In genomic region chr7:11083214-11083568, GRCh38 we compare ENCODE assay signal across 2 cellular contexts.
TF ChIP-seq lines count a peak whose summit lies in the region.

No MANE protein-coding gene starts in this region.

TF ChIP-seq in A549, 52 proteins besides CTCF, POLR2A, EP300 and RAD21:
- no peak for TF ChIP-seq HOXA7 (CRISPR knock-in tag; IDR thresholded peaks at IDR 0.05)

TF ChIP-seq in GM23338, 12 proteins besides CTCF, POLR2A, EP300 and RAD21:
- TF ChIP-seq ZNF331 (CRISPR knock-in tag; IDR thresholded peaks at IDR 0.05; ENCODE audit: low read depth) (no peak), JUNB (IDR thresholded peaks at IDR 0.05; ENCODE audit: unreplicated experiment) (no peak), NANOG (IDR thresholded peaks at IDR 0.05; ENCODE audit: borderline replicate concordance) (no peak), ETS1 (IDR thresholded peaks at IDR 0.05) (no peak), POLR2AphosphoS5 (IDR thresholded peaks at IDR 0.05; ENCODE audit: low read depth) (no peak), REST (IDR thresholded peaks at IDR 0.05; ENCODE audit: unreplicated experiment) (no peak), EZH2 (IDR thresholded peaks at IDR 0.05; ENCODE audit: low read depth, unreplicated experiment) (no peak), ZNF462 (CRISPR knock-in tag; IDR thresholded peaks at IDR 0.05) (no peak), STAT1 (IDR thresholded peaks at IDR 0.05; ENCODE audit: unreplicated experiment) (no peak), EZH2phosphoT487 (IDR thresholded peaks at IDR 0.05; ENCODE audit: unreplicated experiment) (no peak), ZNF114 (CRISPR knock-in tag; IDR thresholded peaks at IDR 0.05) (no peak), CREB1 (CRISPR knock-in tag; IDR thresholded peaks at IDR 0.05; ENCODE audit: low read depth) (no peak)
